ENCODE assay signal across 35 cellular contexts in the genomic region with DNA sequence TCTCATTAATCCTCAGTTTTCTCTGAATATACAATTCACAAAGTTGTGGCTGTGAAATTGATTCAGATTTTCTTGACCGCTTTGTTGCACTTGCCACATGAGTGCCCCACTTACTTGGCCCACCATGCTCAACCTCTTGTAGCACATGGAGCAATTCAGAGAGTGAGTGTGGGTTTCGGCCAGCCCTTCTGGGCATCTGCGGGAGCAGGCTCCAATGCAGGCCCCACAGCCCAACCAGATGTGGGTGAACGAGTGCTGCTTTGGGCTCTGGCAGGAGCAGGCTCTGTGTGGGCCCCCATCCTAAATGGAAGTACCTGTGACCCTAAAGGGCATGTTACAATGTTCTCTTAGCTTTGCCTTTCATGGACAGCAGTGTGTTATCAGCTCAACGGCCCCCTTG.
A peak's percentile ranks its signal among the peaks of the same experiment; 100 is the strongest.
DNase-seq lines count a peak whose midpoint lies in the region; ATAC-seq, FAIRE-seq and TF ChIP-seq lines count a peak whose summit lies in the region.
"Had no signal": no experiment of that assay in that cellular context is flagged by ENCODE, and none has a peak within 500 bp of the region (broad histone marks: within the 10 kb centered on the region; RNA-seq: fewer than 3 reads in every experiment).

No MANE protein-coding gene starts in this region.

- DNase-seq in kidney (peak; percentile 59), neuronal stem cell (ENCODE audit: low spot score) (no peak), trophoblast cell (no peak), T-helper 1 cell (no peak)
- DNase-seq in activated naive CD8-positive, alpha-beta T cell treated with anti-CD3 and anti-CD28 coated beads, Interleukin-2, amount 50 U/mL, for 24 hours = no peak
- DNase-seq in stimulated activated CD4-positive, alpha-beta T cell treated with anti-CD3 and anti-CD28 coated beads, Interleukin-1b, Interleukin-23, amount 100 ng/mL, for 48 hours = no peak
- DNase-seq: 8988T; ACHN; AML-193; BE2C; C1 segment of cervical spinal cord; Caco-2; Calu3; CD4-positive, alpha-beta memory T cell; CD4-positive, alpha-beta T cell; CD4-positive, CD25-positive, alpha-beta regulatory T cell; CD8-positive, alpha-beta memory T cell; CD8-positive, alpha-beta T cell; COR-L47; DMS 273 treated with DMSO at 0.1 percent for 48 hours; DMS153; DMS53; DMS79; DMS79 treated with DMSO at 0.1 percent for 48 hours; DND-41; EL had no signal

- H2BK12ac ChIP-seq in neuronal stem cell (ENCODE audit: low read length) (no peak overlapping the region), trophoblast cell (ENCODE audit: low read length) (no peak overlapping the region)

- intact Hi-C loops in kidney (cut with DNase I) = no loop called here

- no peak for ATAC-seq in activated naive CD8-positive, alpha-beta T cell treated with anti-CD3 and anti-CD28 coated beads, Interleukin-2, amount 50 U/mL, for 24 hours
- ATAC-seq: A549; CD8-positive, alpha-beta T cell had no signal

- H3K14ac ChIP-seq in neuronal stem cell (ENCODE audit: low read length) = no peak overlapping the region
- no peak overlapping the region for H3K14ac ChIP-seq in trophoblast cell (ENCODE audit: low read length)

- no peak for FAIRE-seq in kidney (lab: Jason Lieb, UNC)
- FAIRE-seq: A204.1, A549, D721Med had no signal

- H4K91ac ChIP-seq in neuronal stem cell (ENCODE audit: low read depth, low read length, poor library complexity) (no peak overlapping the region), trophoblast cell (ENCODE audit: low read depth, low read length) (no peak overlapping the region)

- H3K79me2 ChIP-seq in trophoblast cell (ENCODE audit: control insufficient read depth, insufficient read depth, low read length, poor library complexity) = no peaks in the 10 kb centered on the region

- WGBS in neuronal stem cell (ENCODE audit: extremely low coverage in 2 of 2, insufficient read length in 2 of 2, insufficient replicate concordance in 1 of 2), 2 donors = no CpG with 5 or more reads among the region's 5 CpGs
- no CpG with 5 or more reads among the region's 5 CpGs for WGBS in trophoblast cell (ENCODE audit: extremely low coverage, insufficient coverage, insufficient read length)

- H3K4ac ChIP-seq in neuronal stem cell (ENCODE audit: low read length) (no peak overlapping the region), trophoblast cell (ENCODE audit: low read depth, low read length) (no peak overlapping the region)

- no peaks in the 10 kb centered on the region for H3K36me3 Mint-ChIP-seq in activated naive CD8-positive, alpha-beta T cell treated with anti-CD3 and anti-CD28 coated beads, Interleukin-2, amount 50 U/mL, for 24 hours (ENCODE audit: low read depth)
- H3K36me3 Mint-ChIP-seq: CD14-positive monocyte; CD4-positive, alpha-beta memory T cell; CD4-positive, CD25-positive, alpha-beta regulatory T cell; CD8-positive, alpha-beta memory T cell; CD8-positive, alpha-beta T cell had no signal

- no peak overlapping the region for H3K27ac Mint-ChIP-seq in activated naive CD8-positive, alpha-beta T cell treated with anti-CD3 and anti-CD28 coated beads, Interleukin-2, amount 50 U/mL, for 24 hours
- H3K27ac Mint-ChIP-seq: B cell; CD14-positive monocyte; CD4-positive, alpha-beta memory T cell; CD4-positive, alpha-beta T cell; CD4-positive, CD25-positive, alpha-beta regulatory T cell; CD8-positive, alpha-beta memory T cell; CD8-positive, alpha-beta T cell had no signal

- H2AK5ac ChIP-seq in neuronal stem cell (ENCODE audit: low read depth, low read length) (no peak overlapping the region), trophoblast cell (ENCODE audit: low read length) (no peak overlapping the region)

- H3K36me3 ChIP-seq in kidney (ENCODE audit: control insufficient read depth in 1 of 2, insufficient read depth in 2 of 2, low read length in 2 of 2) (no peaks in the 10 kb centered on the region), neuronal stem cell (replicated peaks in 1 of 2; ENCODE audit: control insufficient read depth in 2 of 2, insufficient read depth in 2 of 2, low read length in 2 of 2) (no peaks in the 10 kb centered on the region), trophoblast cell (ENCODE audit: control insufficient read depth in 1 of 2, insufficient read depth in 2 of 2, low read length in 2 of 2) (no peaks in the 10 kb centered on the region)
- H3K36me3 ChIP-seq: BE2C; BLaER1; BLaER1 treated with 17β-estradiol and CSF1 and Interleukin-3, amounts not matched to agents 10 nM and 100 nM had no signal

- H4K8ac ChIP-seq in neuronal stem cell (ENCODE audit: low read depth, low read length) (no peak overlapping the region), trophoblast cell (ENCODE audit: low read depth, low read length) (no peak overlapping the region)

- no peak overlapping the region for H3K27ac ChIP-seq in kidney (ENCODE audit: low read depth in 2 of 2, low read length in 2 of 2)
- no peak overlapping the region for H3K27ac ChIP-seq in neuronal stem cell (replicated peaks; ENCODE audit: low read length)
- H3K27ac ChIP-seq in trophoblast cell (ENCODE audit: low read depth, low read length) = no peak overlapping the region
- H3K27ac ChIP-seq: 22Rv1; A549; BLaER1; BLaER1 treated with 17β-estradiol and CSF1 and Interleukin-3, amounts not matched to agents 10 nM and 100 nM; C4-2B had no signal

- H3K4me3 ChIP-seq in kidney (ENCODE audit: low read length in 2 of 2) (no peak overlapping the region), neuronal stem cell (ENCODE audit: low read length in 2 of 2) (no peak overlapping the region), trophoblast cell (ENCODE audit: low read depth, low read length) (no peak overlapping the region)
- H3K4me3 ChIP-seq: A549; BLaER1; BLaER1 treated with 17β-estradiol and CSF1 and Interleukin-3, amounts not matched to agents 10 nM and 100 nM had no signal

- no peak overlapping the region for H2BK120ac ChIP-seq in neuronal stem cell (ENCODE audit: low read depth, low read length)
- H2BK120ac ChIP-seq in trophoblast cell (ENCODE audit: insufficient read depth, low read length, poor library complexity) = no peak overlapping the region

- no peak overlapping the region for H3K18ac ChIP-seq in neuronal stem cell (ENCODE audit: low read length)
- H3K18ac ChIP-seq in trophoblast cell (ENCODE audit: low read length) = no peak overlapping the region

- H3K4me2 ChIP-seq in neuronal stem cell (ENCODE audit: insufficient read depth, low read length, poor library complexity, severe bottlenecking) (no peak overlapping the region), trophoblast cell (ENCODE audit: low read length) (no peak overlapping the region)
- H3K4me2 ChIP-seq: A549; BLaER1; BLaER1 treated with 17β-estradiol and CSF1 and Interleukin-3, amounts not matched to agents 10 nM and 100 nM had no signal

- H2BK5ac ChIP-seq in neuronal stem cell (ENCODE audit: low read length) (no peak overlapping the region), trophoblast cell (ENCODE audit: low read depth, low read length, poor library complexity) (no peak overlapping the region)

- H3K9me3 ChIP-seq in kidney (ENCODE audit: control insufficient read depth in 1 of 2, low read length in 2 of 2) = no peaks in the 10 kb centered on the region
- peaks cover 0 to 2% of the 10 kb centered on the region in 2 donors for H3K9me3 ChIP-seq in neuronal stem cell (replicated peaks in 1 of 2; ENCODE audit: control insufficient read depth in 2 of 2, insufficient read depth in 1 of 2, low read depth in 1 of 2, low read length in 2 of 2)
- no peaks in the 10 kb centered on the region for H3K9me3 ChIP-seq in trophoblast cell (ENCODE audit: insufficient read depth, low read depth, low read length)
- H3K9me3 ChIP-seq: A549, BE2C, Caco-2 had no signal

- no peaks in the 10 kb centered on the region for H3K79me1 ChIP-seq in neuronal stem cell (ENCODE audit: low read depth, low read length)
- H3K79me1 ChIP-seq in trophoblast cell (ENCODE audit: low read length) = no peaks in the 10 kb centered on the region

- H3K9ac ChIP-seq in kidney (ENCODE audit: low read length in 2 of 2) (no peak overlapping the region), neuronal stem cell (ENCODE audit: low read depth, low read length, poor library complexity) (peak overlapping the region; percentile 60), trophoblast cell (ENCODE audit: low read length) (peak overlapping the region; percentile 69)
- H3K9ac ChIP-seq: BLaER1; BLaER1 treated with 17β-estradiol and CSF1 and Interleukin-3, amounts not matched to agents 10 nM and 100 nM had no signal

- H3K4me3 Mint-ChIP-seq in activated naive CD8-positive, alpha-beta T cell treated with anti-CD3 and anti-CD28 coated beads, Interleukin-2, amount 50 U/mL, for 24 hours = no peak overlapping the region
- H3K4me3 Mint-ChIP-seq: B cell; CD14-positive monocyte; CD4-positive, alpha-beta memory T cell; CD4-positive, alpha-beta T cell; CD4-positive, CD25-positive, alpha-beta regulatory T cell; CD8-positive, alpha-beta memory T cell; CD8-positive, alpha-beta T cell had no signal

- H3K23ac ChIP-seq in neuronal stem cell (ENCODE audit: low read depth, low read length, poor library complexity) = no peak overlapping the region
- no peak overlapping the region for H3K23ac ChIP-seq in trophoblast cell (ENCODE audit: low read length)

- H2AFZ ChIP-seq in neuronal stem cell (ENCODE audit: low read length) (no peak overlapping the region), trophoblast cell (ENCODE audit: insufficient read depth, low read length, poor library complexity) (no peak overlapping the region)

- no peaks in the 10 kb centered on the region for H3K27me3 ChIP-seq in neuronal stem cell (ENCODE audit: control insufficient read depth in 3 of 3, insufficient read depth in 3 of 3, low read depth in 1 of 3, low read length in 3 of 3)
- no peaks in the 10 kb centered on the region for H3K27me3 ChIP-seq in trophoblast cell (ENCODE audit: insufficient read depth, low read length)
- H3K27me3 ChIP-seq: BE2C; BLaER1; BLaER1 treated with 17β-estradiol and CSF1 and Interleukin-3, amounts not matched to agents 10 nM and 100 nM had no signal

- TF ChIP-seq CTCF in kidney (IDR thresholded peaks at IDR 0.05; ENCODE audit: borderline replicate concordance, extremely low read depth, insufficient read depth) = no peak

- H4K12ac ChIP-seq in trophoblast cell (ENCODE audit: low read depth, low read length) = no peak overlapping the region

- H3K4me1 Mint-ChIP-seq in activated naive CD8-positive, alpha-beta T cell treated with anti-CD3 and anti-CD28 coated beads, Interleukin-2, amount 50 U/mL, for 24 hours = no peaks in the 10 kb centered on the region
- H3K4me1 Mint-ChIP-seq: B cell; CD14-positive monocyte; CD4-positive, alpha-beta memory T cell; CD4-positive, CD25-positive, alpha-beta regulatory T cell; CD8-positive, alpha-beta memory T cell had no signal

- H3K4me1 ChIP-seq in kidney (ENCODE audit: control insufficient read depth in 1 of 2, insufficient read depth in 1 of 2, low read depth in 1 of 2, low read length in 2 of 2) = no peaks in the 10 kb centered on the region
- no peaks in the 10 kb centered on the region for H3K4me1 ChIP-seq in neuronal stem cell (ENCODE audit: control insufficient read depth in 2 of 2, insufficient read depth in 1 of 2, low read depth in 1 of 2, low read length in 2 of 2)
- H3K4me1 ChIP-seq in trophoblast cell (ENCODE audit: control insufficient read depth in 1 of 2, insufficient read depth in 2 of 2, low read length in 2 of 2) = no peaks in the 10 kb centered on the region
- H3K4me1 ChIP-seq: A549, BE2C, BLaER1, Caco-2 had no signal

- H3K27me3 Mint-ChIP-seq in activated naive CD8-positive, alpha-beta T cell treated with anti-CD3 and anti-CD28 coated beads, Interleukin-2, amount 50 U/mL, for 24 hours = no peaks in the 10 kb centered on the region
- H3K27me3 Mint-ChIP-seq: B cell; CD4-positive, alpha-beta memory T cell; CD4-positive, alpha-beta T cell; CD4-positive, CD25-positive, alpha-beta regulatory T cell; CD8-positive, alpha-beta memory T cell had no signal

- peaks cover 18% of the 10 kb centered on the region for H3K9me3 Mint-ChIP-seq in activated naive CD8-positive, alpha-beta T cell treated with anti-CD3 and anti-CD28 coated beads, Interleukin-2, amount 50 U/mL, for 24 hours

- no peak overlapping the region for H2BK15ac ChIP-seq in neuronal stem cell (ENCODE audit: low read length)

Comparison
In these comparisons a context has a peak if more than half of its experiments do, and no peak if none do; other contexts are left out.
1. H3K9ac ChIP-seq: peak in neuronal stem cell (single experiment) and trophoblast cell (single experiment); none in kidney (0 of 2).